In the genomic region with DNA sequence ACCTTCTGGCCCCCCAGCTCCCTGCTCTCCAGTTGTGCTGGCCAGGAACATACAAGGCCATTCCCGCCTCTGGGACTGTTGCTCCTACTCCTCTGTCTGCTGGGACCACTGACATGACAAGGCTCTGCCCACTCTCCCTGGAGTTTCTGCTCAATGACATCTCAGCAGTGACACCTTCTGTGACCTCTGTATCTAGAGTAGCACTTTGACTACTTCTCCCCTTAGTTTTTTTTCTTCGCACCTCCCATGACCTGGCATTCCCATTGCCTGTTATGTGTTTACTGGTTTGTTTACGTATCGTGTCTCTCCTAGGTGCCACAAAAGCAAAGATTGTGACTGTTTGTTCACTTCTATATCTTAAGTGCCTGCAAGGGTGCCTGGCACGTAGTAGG, we compare ENCODE assay signal across 27 cellular contexts. TPM values are rescaled to one million over a fixed set of nuclear protein-coding genes. Genes with fewer than 3 reads are reported as not detected.
DNase-seq lines count a peak whose midpoint lies in the region; ATAC-seq and TF ChIP-seq lines count a peak whose summit lies in the region.
"Had no signal": no experiment of that assay in that cellular context is flagged by ENCODE, and none has a peak within 500 bp of the region (broad histone marks: within the 10 kb centered on the region; RNA-seq: fewer than 3 reads in every experiment).

No MANE protein-coding gene starts in this region.

- ATAC-seq in activated CD8-positive, alpha-beta memory T cell treated with anti-CD3 and anti-CD28 coated beads, Interleukin-2, amount 10 ng/mL, durations not matched to agents 7 days and 5 days: no peak
- ATAC-seq in GM21447 (IDR thresholded peaks at IDR 0.05; ENCODE audit: unreplicated experiment): peak; percentile 14
- no peak for ATAC-seq in T-helper 17 cell
- peak; percentile 59 for ATAC-seq in stimulated activated effector memory CD8-positive, alpha-beta T cell treated with anti-CD3 and anti-CD28 coated beads, Interleukin-12 subunit alpha, Interleukin-12 subunit beta, amount 100 ng/mL, for 72 hours
- ATAC-seq: foreskin keratinocyte, left lobe of liver had no signal

- POLR2A ChIA-PET in A673 (lab: Charles Lee; ENCODE audit: low non-redundant PET): no interaction called here

- peaks cover 8% of the 10 kb centered on the region for H3K27me3 Mint-ChIP-seq in activated CD8-positive, alpha-beta memory T cell treated with anti-CD3 and anti-CD28 coated beads, Interleukin-2, amount 10 ng/mL, durations not matched to agents 7 days and 5 days
- peaks cover 6% of the 10 kb centered on the region for H3K27me3 Mint-ChIP-seq in T-helper 17 cell

- H3K36me3 Mint-ChIP-seq in activated CD8-positive, alpha-beta memory T cell treated with anti-CD3 and anti-CD28 coated beads, Interleukin-2, amount 10 ng/mL, durations not matched to agents 7 days and 5 days: no peaks in the 10 kb centered on the region
- H3K36me3 Mint-ChIP-seq in T-helper 17 cell (ENCODE audit: low read depth): no peaks in the 10 kb centered on the region
- peaks cover 5% of the 10 kb centered on the region for H3K36me3 Mint-ChIP-seq in stimulated activated effector memory CD8-positive, alpha-beta T cell treated with anti-CD3 and anti-CD28 coated beads, Interleukin-12 subunit alpha, Interleukin-12 subunit beta, amount 100 ng/mL, for 72 hours
- H3K36me3 Mint-ChIP-seq: natural killer cell had no signal

- peaks cover 7% of the 10 kb centered on the region for H3K4me1 ChIP-seq in A673 (ENCODE audit: insufficient read depth, low read length, poor library complexity, severe bottlenecking)
- H3K4me1 ChIP-seq: adrenal gland, foreskin keratinocyte, right atrium auricular region had no signal

- no peak overlapping the region for H3K4me3 Mint-ChIP-seq in activated CD8-positive, alpha-beta memory T cell treated with anti-CD3 and anti-CD28 coated beads, Interleukin-2, amount 10 ng/mL, durations not matched to agents 7 days and 5 days
- peak overlapping the region; percentile 61 for H3K4me3 Mint-ChIP-seq in T-helper 17 cell
- H3K4me3 Mint-ChIP-seq in stimulated activated effector memory CD8-positive, alpha-beta T cell treated with anti-CD3 and anti-CD28 coated beads, Interleukin-12 subunit alpha, Interleukin-12 subunit beta, amount 100 ng/mL, for 72 hours: peak overlapping the region; percentile 15

- H3K27ac ChIP-seq in A673 (ENCODE audit: low read depth, low read length, poor library complexity, severe bottlenecking): no peak overlapping the region
- H3K27ac ChIP-seq: adrenal gland; BLaER1 treated with 17β-estradiol and CSF1 and Interleukin-3, amounts not matched to agents 10 nM and 100 nM; brain microvascular endothelial cell; foreskin keratinocyte; ovary; right atrium auricular region; upper lobe of left lung had no signal

- peak overlapping the region; percentile 90 for H3K27ac Mint-ChIP-seq in activated CD8-positive, alpha-beta memory T cell treated with anti-CD3 and anti-CD28 coated beads, Interleukin-2, amount 10 ng/mL, durations not matched to agents 7 days and 5 days
- peak overlapping the region; percentile 84 for H3K27ac Mint-ChIP-seq in T-helper 17 cell
- peak overlapping the region; percentile 4 for H3K27ac Mint-ChIP-seq in stimulated activated effector memory CD8-positive, alpha-beta T cell treated with anti-CD3 and anti-CD28 coated beads, Interleukin-12 subunit alpha, Interleukin-12 subunit beta, amount 100 ng/mL, for 72 hours

- H3K4me1 Mint-ChIP-seq in activated CD8-positive, alpha-beta memory T cell treated with anti-CD3 and anti-CD28 coated beads, Interleukin-2, amount 10 ng/mL, durations not matched to agents 7 days and 5 days: peaks cover 28% of the 10 kb centered on the region
- peaks cover 17% of the 10 kb centered on the region for H3K4me1 Mint-ChIP-seq in T-helper 17 cell
- H3K4me1 Mint-ChIP-seq in stimulated activated effector memory CD8-positive, alpha-beta T cell treated with anti-CD3 and anti-CD28 coated beads, Interleukin-12 subunit alpha, Interleukin-12 subunit beta, amount 100 ng/mL, for 72 hours: peaks cover 24% of the 10 kb centered on the region

- no TSS peak for BruUV-seq in A673 (replicated peaks; lab: Mats Ljungman, UMichigan)

- CTCF ChIA-PET in activated CD8-positive, alpha-beta memory T cell treated with anti-CD3 and anti-CD28 coated beads, Interleukin-2, amount 10 ng/mL, durations not matched to agents 7 days and 5 days (lab: Charles Lee): interaction anchor here (1.0 to 1.2 kb wide), 3 partner anchors 73 to 559 kb away, joined by 3 to 4 read pairs (median 3); partner anchors contain the start of gene POLR3B
- CTCF ChIA-PET in A673 (lab: Charles Lee): no interaction called here

- no peaks in the 10 kb centered on the region for H3K27me3 ChIP-seq in A673 (replicated peaks; ENCODE audit: insufficient read depth, low read depth, low read length, poor library complexity)
- H3K27me3 ChIP-seq: brain microvascular endothelial cell, ovary, right atrium auricular region, upper lobe of left lung had no signal

- no peak overlapping the region for H3K4me3 ChIP-seq in A673 (ENCODE audit: low read depth, low read length, poor library complexity, severe bottlenecking)
- H3K4me3 ChIP-seq: adrenal gland; BLaER1 treated with 17β-estradiol and CSF1 and Interleukin-3, amounts not matched to agents 10 nM and 100 nM; ovary; right atrium auricular region; upper lobe of left lung had no signal

- H3K9me3 ChIP-seq in T-helper 17 cell (ENCODE audit: control insufficient read depth, low read length, poor library complexity, severe bottlenecking) (no peaks in the 10 kb centered on the region), A673 (ENCODE audit: low read depth, low read length, poor library complexity, severe bottlenecking) (no peaks in the 10 kb centered on the region)
- H3K9me3 ChIP-seq: adrenal gland; BLaER1 treated with 17β-estradiol and CSF1 and Interleukin-3, amounts not matched to agents 10 nM and 100 nM; ovary; right atrium auricular region; upper lobe of left lung had no signal

- H3K9me3 Mint-ChIP-seq in activated CD8-positive, alpha-beta memory T cell treated with anti-CD3 and anti-CD28 coated beads, Interleukin-2, amount 10 ng/mL, durations not matched to agents 7 days and 5 days (ENCODE audit: low read depth): no peaks in the 10 kb centered on the region
- no peaks in the 10 kb centered on the region for H3K9me3 Mint-ChIP-seq in stimulated activated effector memory CD8-positive, alpha-beta T cell treated with anti-CD3 and anti-CD28 coated beads, Interleukin-12 subunit alpha, Interleukin-12 subunit beta, amount 100 ng/mL, for 72 hours
- H3K9me3 Mint-ChIP-seq: natural killer cell had no signal

- DNase-seq in activated CD8-positive, alpha-beta memory T cell treated with anti-CD3 and anti-CD28 coated beads, Interleukin-2, amount 10 ng/mL, durations not matched to agents 7 days and 5 days: no peak
- no peak for DNase-seq in activated CD8-positive, alpha-beta memory T cell treated with anti-CD3 and anti-CD28 coated beads, Interleukin-2, amount 50 U/mL, for 4 hours
- DNase-seq in T-helper 17 cell (no peak), NCI-H2171 treated with DMSO at 0.1 percent for 48 hours (lab: John Stamatoyannopoulos, UW) (no peak), A673 (ENCODE audit: low spot score) (no peak), NCI-H82 treated with DMSO at 0.1 percent for 48 hours (lab: John Stamatoyannopoulos, UW; ENCODE audit: unreplicated experiment) (no peak)
- peak; percentile 7 to 61 for DNase-seq in stimulated activated effector memory CD8-positive, alpha-beta T cell treated with anti-CD3 and anti-CD28 coated beads, Interleukin-12 subunit alpha, Interleukin-12 subunit beta, amount 100 ng/mL, for 72 hours (ENCODE audit: low spot score in 2 of 2)
- DNase-seq: ACHN; activated CD4-positive, alpha-beta T cell treated with anti-CD3 and anti-CD28 coated beads for 4 hours; adrenal gland; brain microvascular endothelial cell; Calu3; effector memory CD4-positive, alpha-beta T cell; foreskin keratinocyte; HCEC 1CT; Kasumi-1; natural killer cell; NCI-H1048; NCI-H187; NCI-H748 treated with DMSO at 0.1 percent for 48 hours; ovary; stimulated activated CD4-positive, alpha-beta T cell treated with anti-CD3 and anti-CD28 coated beads, Interleukin-4, amount 100 ng/mL, for 4 hours; upper lobe of left lung had no signal

- TF ChIP-seq CTCF in A673 (conservative IDR thresholded peaks at IDR 0.05; ENCODE audit: low read depth, low read length): no peak

- H3K36me3 ChIP-seq in A673 (ENCODE audit: insufficient read depth, low read length, poor library complexity, severe bottlenecking): no peaks in the 10 kb centered on the region
- H3K36me3 ChIP-seq: adrenal gland; BLaER1 treated with 17β-estradiol and CSF1 and Interleukin-3, amounts not matched to agents 10 nM and 100 nM; brain microvascular endothelial cell; ovary; right atrium auricular region; upper lobe of left lung had no signal

- intact Hi-C loops in A673 (cut with micrococcal nuclease; ENCODE audit: unreplicated experiment): loop anchor here (5.0 kb wide), 1 partner anchor 73 kb away; no protein-coding TSS in a partner anchor

RNA-seq across cellular contexts. Expression of gene TMEM263, which starts 40.1 kb away (rescaled TPM):
- total RNA-seq in activated CD8-positive, alpha-beta memory T cell treated with anti-CD3 and anti-CD28 coated beads, Interleukin-2, amount 10 ng/mL, durations not matched to agents 7 days and 5 days: 10 to 100 TPM; 18.9 to 28.8 TPM
- total RNA-seq in T-helper 17 cell: 10 to 100 TPM; 34.4 to 35.1 TPM
- 32.3 and 36.9 TPM in 2 replicates for total RNA-seq in A673 (2021)

Comparison
In these comparisons a context has a peak if more than half of its experiments do, and no peak if none do; other contexts are left out.
1. ATAC-seq: peak in GM21447 (single experiment) and stimulated activated effector memory CD8-positive, alpha-beta T cell treated with anti-CD3 and anti-CD28 coated beads, Interleukin-12 subunit alpha, Interleukin-12 subunit beta, amount 100 ng/mL, for 72 hours (single experiment); none in activated CD8-positive, alpha-beta memory T cell treated with anti-CD3 and anti-CD28 coated beads, Interleukin-2, amount 10 ng/mL, durations not matched to agents 7 days and 5 days (single experiment) and T-helper 17 cell (single experiment).
2. DNase-seq: peak in stimulated activated effector memory CD8-positive, alpha-beta T cell treated with anti-CD3 and anti-CD28 coated beads, Interleukin-12 subunit alpha, Interleukin-12 subunit beta, amount 100 ng/mL, for 72 hours (2 of 2); none in activated CD8-positive, alpha-beta memory T cell treated with anti-CD3 and anti-CD28 coated beads, Interleukin-2, amount 10 ng/mL, durations not matched to agents 7 days and 5 days (single experiment), activated CD8-positive, alpha-beta memory T cell treated with anti-CD3 and anti-CD28 coated beads, Interleukin-2, amount 50 U/mL, for 4 hours (single experiment), T-helper 17 cell (0 of 3), NCI-H2171 treated with DMSO at 0.1 percent for 48 hours (single experiment), A673 (single experiment) and NCI-H82 treated with DMSO at 0.1 percent for 48 hours (single experiment).
3. H3K27ac Mint-ChIP-seq: peak in every context shown above with its lines; median percentile 90 in activated CD8-positive, alpha-beta memory T cell treated with anti-CD3 and anti-CD28 coated beads, Interleukin-2, amount 10 ng/mL, durations not matched to agents 7 days and 5 days; 84 in T-helper 17 cell; 4 in stimulated activated effector memory CD8-positive, alpha-beta T cell treated with anti-CD3 and anti-CD28 coated beads, Interleukin-12 subunit alpha, Interleukin-12 subunit beta, amount 100 ng/mL, for 72 hours.